23 cellular contexts compared by ENCODE assay signal in genomic region chr4:74166135-74166534, GRCh38. TPM values are rescaled to one million over a fixed set of nuclear protein-coding genes. Genes with fewer than 3 reads are reported as not detected.
DNase-seq lines count a peak whose midpoint lies in the region; ATAC-seq, FAIRE-seq and TF ChIP-seq lines count a peak whose summit lies in the region.
"Had no signal": no experiment of that assay in that cellular context is flagged by ENCODE, and none has a peak within 500 bp of the region (broad histone marks: within the 10 kb centered on the region; RNA-seq: fewer than 3 reads in every experiment).

No MANE protein-coding gene starts in this region.

- TF ChIP-seq CTCF in K562 (IDR thresholded peaks at IDR 0.05 in 2 of 3, conservative IDR thresholded peaks at IDR 0.05 in 1 of 3; ENCODE audit: insufficient read depth in 2 of 3, low read depth in 1 of 3, low read length in 3 of 3): no peak

- no peak for FAIRE-seq in K562 (lab: Jason Lieb, UNC)

- H3K4me1 ChIP-seq in K562 (replicated peaks in 1 of 2; ENCODE audit: control insufficient read depth in 2 of 2, insufficient read depth in 2 of 2, low read length in 2 of 2): peaks cover 0 to 7% of the 10 kb centered on the region in 2 experiments; a peak in 2 of 5 replicates
- H3K4me1 ChIP-seq: ascending aorta had no signal

- DNase-seq in MV-4-11 (lab: John Stamatoyannopoulos, UW): peak; percentile 76
- no peak for DNase-seq in K562 (ENCODE audit: extremely low read depth in 1 of 4, low spot score in 3 of 4)
- no peak for DNase-seq in sciatic nerve (ENCODE audit: low spot score)
- DNase-seq in left ventricle myocardium superior: no peak
- no peak for DNase-seq in NCI-H1930 (lab: John Stamatoyannopoulos, UW)
- DNase-seq: activated CD4-positive, alpha-beta T cell treated with anti-CD3 and anti-CD28 coated beads for 4 hours; head of caudate nucleus; left cardiac atrium; naive thymus-derived CD4-positive, alpha-beta T cell; NCI-H1105 treated with DMSO at 0.1 percent for 48 hours; NCI-H2081; NK-92 treated with Interleukin-12 subunit alpha and Interleukin-12 subunit beta, amount 100 ng/mL, for 24 hours; occipital lobe; stimulated activated CD4-positive, alpha-beta T cell treated with anti-CD3 and anti-CD28 coated beads, Interleukin-4, amount 100 ng/mL, for 1 hour; stimulated activated naive CD8-positive, alpha-beta T cell treated with anti-CD3 and anti-CD28 coated beads, Interleukin-15, Interleukin-2, amounts not matched to agents 100 U/mL and 50 U/mL, for 24 hours had no signal

- peak; percentile 41 for ATAC-seq in GM18858 (IDR thresholded peaks at IDR 0.05; ENCODE audit: unreplicated experiment)
- peak; percentile 48 for ATAC-seq in HG02623 (IDR thresholded peaks at IDR 0.05; ENCODE audit: unreplicated experiment)
- peak; percentile 28; the same call in 2 of the 3 replicates for ATAC-seq in K562
- ATAC-seq in GM19463 (IDR thresholded peaks at IDR 0.05; ENCODE audit: unreplicated experiment): no peak
- no peak for ATAC-seq in sciatic nerve
- no peak for ATAC-seq in left ventricle myocardium superior
- ATAC-seq: GM23338; stimulated activated naive CD8-positive, alpha-beta T cell treated with anti-CD3 and anti-CD28 coated beads, Interleukin-15, Interleukin-2, amounts not matched to agents 100 U/mL and 50 U/mL, for 24 hours had no signal

- no peaks in the 10 kb centered on the region for H3K9me1 ChIP-seq in K562 (ENCODE audit: control insufficient read depth, insufficient read depth, low read length)

- H3K4me3 ChIP-seq in K562: no peak overlapping the region
- H3K4me3 ChIP-seq: ascending aorta, GM23338, smooth muscle cell had no signal

- 32% methylated on average over 1 of the region's 1 CpG for WGBS in K562 (ENCODE audit: insufficient coverage, low coverage, missing lambda C conversion rate)

- BruUV-seq in K562 (replicated peaks; lab: Mats Ljungman, UMichigan): no TSS peak

- no peak for TF ChIP-seq EP300 in K562 (IDR thresholded peaks at IDR 0.05; ENCODE audit: low read length)

- H3K27ac ChIP-seq in K562 (ENCODE audit: extremely low read depth, low read depth, low read length): no peak overlapping the region
- H3K27ac ChIP-seq: ascending aorta, epithelial cell of prostate, RWPE1 had no signal

- no peak overlapping the region for H3K9ac ChIP-seq in K562 (ENCODE audit: insufficient read depth in 1 of 2, low read depth in 2 of 2, low read length in 2 of 2)

- no peaks in the 10 kb centered on the region for H4K20me1 ChIP-seq in K562 (replicated peaks; ENCODE audit: control insufficient read depth, insufficient read depth, low read length)

- H2AFZ ChIP-seq in K562 (ENCODE audit: low read depth, low read length): no peak overlapping the region
- H2AFZ ChIP-seq: GM23338 had no signal

- intact Hi-C loops in K562 (cut with micrococcal nuclease): no loop called here
- intact Hi-C loops in sciatic nerve (cut with DNase I): no loop called here
- intact Hi-C loops in left ventricle myocardium superior (cut with micrococcal nuclease): no loop called here

- POLR2A ChIA-PET in K562 (lab: Yijun Ruan, JAX): interaction anchor here (0.6 to 2.1 kb wide), 4 partner anchors 9 to 400 kb away, joined by 3 to 8 read pairs (median 4); partner anchors contain the start of gene MTHFD2L

- H3K36me3 ChIP-seq in K562 (ENCODE audit: control insufficient read depth, insufficient read depth, low read length): peaks cover 27% of the 10 kb centered on the region

- in situ Hi-C loops in K562 (cut with MboI): no loop called here

- peaks cover 31% of the 10 kb centered on the region for H3K79me2 ChIP-seq in K562 (ENCODE audit: control insufficient read depth, insufficient read depth, low read length)

- no peak for TF ChIP-seq RAD21 in K562 (CRISPR knock-in tag; conservative IDR thresholded peaks at IDR 0.05 in 1 of 2, IDR thresholded peaks at IDR 0.05 in 1 of 2)

- H3K4me2 ChIP-seq in K562 (ENCODE audit: insufficient read depth, low read length): no peak overlapping the region
- H3K4me2 ChIP-seq: GM23338, smooth muscle cell had no signal

- no peaks in the 10 kb centered on the region for H3K9me3 ChIP-seq in K562 (replicated peaks; ENCODE audit: control insufficient read depth, insufficient read depth, low read depth, low read length)
- H3K9me3 ChIP-seq: ascending aorta had no signal

- CTCF ChIA-PET in K562 (lab: Yijun Ruan, JAX; ENCODE audit: low intra/inter-chr PET ratio): no interaction called here

- TF ChIP-seq POLR2A in K562 (conservative IDR thresholded peaks at IDR 0.05): no peak

- H3K27me3 ChIP-seq in K562 (ENCODE audit: control insufficient read depth in 2 of 2, insufficient read depth in 2 of 2, low read length in 2 of 2): no peaks in the 10 kb centered on the region
- H3K27me3 ChIP-seq: ascending aorta had no signal

TF ChIP-seq in K562, 482 proteins besides CTCF, POLR2A, EP300 and RAD21:
- TF ChIP-seq ZNF316 (IDR thresholded peaks at IDR 0.05) (no peak), SPI1 (IDR thresholded peaks at IDR 0.05; ENCODE audit: borderline replicate concordance, low read depth, low read length) (peak; percentile 59; the same call in 1 of the 2 replicates), KLF6 (CRISPR knock-in tag; IDR thresholded peaks at IDR 0.05; ENCODE audit: borderline replicate concordance) (no peak)
TF ChIP-seq in K562: peak in this region for 1.

RNA-seq across cellular contexts. Expression of gene MTHFD2L, which starts 8.2 kb away (rescaled TPM):
- total RNA-seq in K562 (2011; cell fraction: chromatin; rRNA removed; ENCODE audit: low replicate concordance): 20.6 and 60.4 TPM in 2 replicates
- 15.3 and 17.2 TPM in 2 replicates for total RNA-seq in K562 (2011; cell fraction: nucleolus; rRNA removed)
- 39.8 and 80.6 TPM in 2 replicates for total RNA-seq in K562 (2011; cell fraction: nucleoplasm; rRNA removed)
- total RNA-seq in K562 (2014; rRNA removed) (26.7 and 38.1 TPM in 2 replicates), K562 (2014; rRNA removed; fragmentation: Illumina TruSeq; extraction: Trizol) (32.5 and 35.7 TPM in 2 replicates), K562 (2015; rRNA removed; fragmentation: Illumina TruSeq; extraction: Trizol) (24.0 and 26.6 TPM in 2 replicates), K562 (2021) (24.6 and 27.7 TPM in 2 replicates), sciatic nerve (18.4 TPM), left ventricle myocardium superior (8.5 TPM)
- polyA plus RNA-seq in K562 (2011; rRNA removed) (26.3 and 39.0 TPM in 2 replicates), K562 (2014; fragmentation: Illumina TruSeq; extraction: Trizol) (19.1 and 19.7 TPM in 2 replicates), K562 (2014; fragmentation: Nextera tagmentation; extraction: Ambion mirVana) (10 to 100 TPM; 10.0 to 13.7 TPM), K562 (2014; rRNA removed) (26.0 and 29.8 TPM in 2 replicates)
- 6.3 and 12.8 TPM in 2 replicates for polyA plus RNA-seq in K562 (2011; cell fraction: cytosol; rRNA removed)
- polyA plus RNA-seq in K562 (2011; cell fraction: nucleus; rRNA removed): 24.4 and 28.3 TPM in 2 replicates
- polyA plus RNA-seq in K562 (2012): 19.8 and 20.1 TPM in 2 replicates
- 26.0 and 28.5 TPM in 2 replicates for polyA minus RNA-seq in K562 (2011; rRNA and poly(A)+ RNA removed)
- polyA minus RNA-seq in K562 (2011; cell fraction: cytosol; rRNA and poly(A)+ RNA removed): 8.8 and 9.2 TPM in 2 replicates
- polyA minus RNA-seq in K562 (2011; cell fraction: nucleus; rRNA and poly(A)+ RNA removed): 47.9 and 57.3 TPM in 2 replicates
- total RNA-seq: ascending aorta had no signal

Comparison
In these comparisons a context has a peak if more than half of its experiments do, and no peak if none do; other contexts are left out.
1. ATAC-seq: peak in GM18858 (single experiment), HG02623 (single experiment) and K562 (single experiment); none in GM19463 (single experiment), sciatic nerve (single experiment) and left ventricle myocardium superior (single experiment).